In genomic region chr2:122028371-122029102, GRCh38 we compare ENCODE assay signal across 12 cellular contexts.
DNase-seq lines count a peak whose midpoint lies in the region; ATAC-seq and TF ChIP-seq lines count a peak whose summit lies in the region.
"Had no signal": no experiment of that assay in that cellular context is flagged by ENCODE, and none has a peak within 500 bp of the region (broad histone marks: within the 10 kb centered on the region; RNA-seq: fewer than 3 reads in every experiment).

No MANE protein-coding gene starts in this region.

- H3K4me3 ChIP-seq in epithelial cell of esophagus (ENCODE audit: low read length) = no peak overlapping the region

- TF ChIP-seq CTCF in epithelial cell of esophagus (IDR thresholded peaks at IDR 0.05; ENCODE audit: insufficient read depth, low read depth, low read length, missing control alignments) (no peak), omental fat pad (IDR thresholded peaks at IDR 0.05) (no peak), GM10266 (IDR thresholded peaks at IDR 0.05; ENCODE audit: control insufficient read depth, insufficient read depth, low read depth, missing control alignments) (no peak)

- peak; percentile 89 for ATAC-seq in omental fat pad (ENCODE audit: low FRiP score)
- ATAC-seq in HG02763 (IDR thresholded peaks at IDR 0.05; ENCODE audit: unreplicated experiment) = no peak
- ATAC-seq: naive thymus-derived CD8-positive, alpha-beta T cell had no signal

- peak; percentile 87 for DNase-seq in EH (ENCODE audit: low read depth)
- DNase-seq in NCI-H446 treated with DMSO at 0.1 percent for 48 hours (lab: John Stamatoyannopoulos, UW) = peak; percentile 16
- DNase-seq in epithelial cell of esophagus (ENCODE audit: low read depth) = peak; percentile 15
- DNase-seq in omental fat pad (ENCODE audit: low spot score) = no peak
- no peak for DNase-seq in GM10266 (ENCODE audit: extremely low spot score)
- DNase-seq in medulla oblongata (ENCODE audit: extremely low spot score) = no peak
- DNase-seq in NOMO-1 treated with dmso at 0.1 percent for 144 hours (lab: John Stamatoyannopoulos, UW; ENCODE audit: unreplicated experiment) = no peak
- DNase-seq: Calu3; GOT3; naive thymus-derived CD8-positive, alpha-beta T cell; NCI-H2029 treated with DMSO at 0.1 percent for 48 hours had no signal

Comparison
In these comparisons a context has a peak if more than half of its experiments do, and no peak if none do; other contexts are left out.
1. DNase-seq: peak in EH (single experiment), NCI-H446 treated with DMSO at 0.1 percent for 48 hours (single experiment) and epithelial cell of esophagus (single experiment); none in omental fat pad (single experiment), GM10266 (single experiment), medulla oblongata (single experiment) and NOMO-1 treated with dmso at 0.1 percent for 144 hours (single experiment).